In genomic region chr16:11112723-11113348, GRCh38 we compare ENCODE assay signal across 12 cellular contexts.
DNase-seq lines count a peak whose midpoint lies in the region; ATAC-seq and TF ChIP-seq lines count a peak whose summit lies in the region.
"Had no signal": no experiment of that assay in that cellular context is flagged by ENCODE, and none has a peak within 500 bp of the region (broad histone marks: within the 10 kb centered on the region; RNA-seq: fewer than 3 reads in every experiment).

No MANE protein-coding gene starts in this region.

- H3K4me3 ChIP-seq in HEK293 (ENCODE audit: low read depth, low read length), result no peak overlapping the region
- no peak overlapping the region for H3K4me3 ChIP-seq in vagina
- no peak overlapping the region for H3K4me3 ChIP-seq in left ventricle myocardium inferior
- H3K4me3 ChIP-seq: suprapubic skin had no signal

- DNase-seq in DMS 273 (lab: John Stamatoyannopoulos, UW; ENCODE audit: unreplicated experiment) (peak; percentile 64), DMS 273 treated with DMSO at 0.1 percent for 48 hours (lab: John Stamatoyannopoulos, UW) (no peak), NCI-H69 (lab: John Stamatoyannopoulos, UW) (peak; percentile 86), vagina (ENCODE audit: extremely low spot score in 2 of 2) (no peak), left ventricle myocardium inferior (no peak), HK-2 (ENCODE audit: unreplicated experiment) (no peak)
- DNase-seq: HCEC 1CT, NCI-H226 had no signal

- TF ChIP-seq CTCF in HEK293 (tag by site-specific recombination; IDR thresholded peaks at IDR 0.05) (no peak), vagina (IDR thresholded peaks at IDR 0.05) (no peak), left ventricle myocardium inferior (IDR thresholded peaks at IDR 0.05; ENCODE audit: borderline replicate concordance) (no peak)

- no peak for TF ChIP-seq POLR2A in vagina (IDR thresholded peaks at IDR 0.05)

- H3K36me3 ChIP-seq in HEK293 (ENCODE audit: control insufficient read depth in 2 of 2, insufficient read depth in 1 of 2, low read length in 2 of 2) (no peaks in the 10 kb centered on the region; a peak in 1 of 3 replicates), vagina (no peaks in the 10 kb centered on the region), left ventricle myocardium inferior (peaks cover 14% of the 10 kb centered on the region)

- no peaks in the 10 kb centered on the region for H3K4me1 ChIP-seq in HEK293 (ENCODE audit: control insufficient read depth, insufficient read depth, low read length)
- peaks cover 22% of the 10 kb centered on the region for H3K4me1 ChIP-seq in vagina
- H3K4me1 ChIP-seq in left ventricle myocardium inferior, result peaks cover 4% of the 10 kb centered on the region

- H3K27ac ChIP-seq in HEK293 (ENCODE audit: extremely low read depth, low read depth, low read length) (no peak overlapping the region), vagina (no peak overlapping the region), left ventricle myocardium inferior (replicated peaks) (no peak overlapping the region)
- H3K27ac ChIP-seq: 22Rv1, suprapubic skin had no signal

- intact Hi-C loops in vagina (cut with DNase I), result no loop called here
- intact Hi-C loops in left ventricle myocardium inferior (cut with micrococcal nuclease), result no loop called here

- H3K27me3 ChIP-seq in vagina (no peaks in the 10 kb centered on the region), left ventricle myocardium inferior (ENCODE audit: low read depth) (no peaks in the 10 kb centered on the region)
- H3K27me3 ChIP-seq: suprapubic skin had no signal

- POLR2A ChIA-PET in HEK293 (lab: Yijun Ruan, JAX), result no interaction called here

- H3K9me3 ChIP-seq in HEK293 (ENCODE audit: control insufficient read depth, insufficient read depth, low read depth, low read length) (no peaks in the 10 kb centered on the region), vagina (no peaks in the 10 kb centered on the region), left ventricle myocardium inferior (replicated peaks) (peaks cover 16% of the 10 kb centered on the region)
- H3K9me3 ChIP-seq: suprapubic skin had no signal

- peak; percentile 28 for ATAC-seq in esophagus mucosa

- CTCF ChIA-PET in HEK293 (lab: Yijun Ruan, JAX), result interaction anchor here (1.2 kb wide), 1 partner anchor 51 kb away, joined by 3 read pairs; no protein-coding TSS in a partner anchor

TF ChIP-seq in HEK293, 187 proteins besides CTCF, POLR2A, EP300 and RAD21:
- no peak for TF ChIP-seq ZNF785 (tag by site-specific recombination; IDR thresholded peaks at IDR 0.05)
- TF ChIP-seq, protein P1, sequence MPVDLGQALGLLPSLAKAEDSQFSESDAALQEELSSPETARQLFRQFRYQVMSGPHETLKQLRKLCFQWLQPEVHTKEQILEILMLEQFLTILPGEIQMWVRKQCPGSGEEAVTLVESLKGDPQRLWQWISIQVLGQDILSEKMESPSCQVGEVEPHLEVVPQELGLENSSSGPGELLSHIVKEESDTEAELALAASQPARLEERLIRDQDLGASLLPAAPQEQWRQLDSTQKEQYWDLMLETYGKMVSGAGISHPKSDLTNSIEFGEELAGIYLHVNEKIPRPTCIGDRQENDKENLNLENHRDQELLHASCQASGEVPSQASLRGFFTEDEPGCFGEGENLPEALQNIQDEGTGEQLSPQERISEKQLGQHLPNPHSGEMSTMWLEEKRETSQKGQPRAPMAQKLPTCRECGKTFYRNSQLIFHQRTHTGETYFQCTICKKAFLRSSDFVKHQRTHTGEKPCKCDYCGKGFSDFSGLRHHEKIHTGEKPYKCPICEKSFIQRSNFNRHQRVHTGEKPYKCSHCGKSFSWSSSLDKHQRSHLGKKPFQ (tag by site-specific recombination; IDR thresholded peaks at IDR 0.05), result peak; percentile 95

Comparison
In these comparisons a context has a peak if more than half of its experiments do, and no peak if none do; other contexts are left out.
1. DNase-seq: peak in DMS 273 (single experiment) and NCI-H69 (single experiment); none in DMS 273 treated with DMSO at 0.1 percent for 48 hours (single experiment), vagina (0 of 2), left ventricle myocardium inferior (single experiment) and HK-2 (single experiment).